In the genomic region with DNA sequence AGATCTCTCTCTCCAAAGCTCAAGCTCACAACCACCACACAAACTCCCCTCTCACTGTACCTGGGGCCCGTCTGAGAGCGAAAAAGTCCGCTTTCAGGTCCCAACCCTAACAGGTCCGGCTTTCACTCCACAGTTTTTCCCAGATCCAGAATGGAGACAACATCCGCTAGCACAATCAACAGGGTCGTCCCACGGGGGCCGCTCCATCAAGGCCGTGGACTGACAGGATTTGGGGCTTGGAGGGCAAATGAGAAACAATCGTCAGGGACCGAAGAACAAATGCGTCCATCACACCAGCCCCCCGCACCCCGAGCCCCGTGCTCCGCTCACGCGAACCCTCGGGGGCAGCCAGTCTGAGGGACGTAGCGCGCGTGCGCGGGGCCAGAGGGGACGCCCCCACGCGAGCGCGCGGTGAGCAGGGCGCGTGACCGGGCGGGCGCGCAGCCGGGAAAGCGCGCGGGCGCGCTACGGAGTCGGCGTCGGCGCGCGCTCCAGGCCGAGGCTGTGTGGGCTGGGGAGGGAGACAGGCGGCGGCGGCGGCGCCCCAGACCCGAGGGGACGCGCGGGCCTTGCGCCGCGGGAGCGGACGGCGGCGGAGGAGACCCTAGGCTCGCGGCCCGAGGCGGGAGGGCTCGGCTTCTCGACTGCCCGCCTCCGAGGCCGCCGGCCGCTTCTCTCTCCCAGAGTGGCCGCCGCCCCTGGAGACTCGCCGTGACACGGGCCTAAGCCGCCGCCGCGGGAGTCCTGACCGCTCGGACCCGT, we compare ENCODE assay signal across 8 cellular contexts. TPM values are rescaled to one million over a fixed set of nuclear protein-coding genes. Genes with fewer than 3 reads are reported as not detected.
DNase-seq lines count a peak whose midpoint lies in the region; ATAC-seq, FAIRE-seq and TF ChIP-seq lines count a peak whose summit lies in the region.

A gene (plus strand): TSS at position 470 of the 762 bp plus-strand sequence. CDS start 606 bp downstream, outside the sequence.

- peaks cover 54% of the 10 kb centered on the region for H3K79me2 ChIP-seq in keratinocyte (ENCODE audit: control insufficient read depth, insufficient read depth, low read length)

- TF ChIP-seq CTCF in A673 (conservative IDR thresholded peaks at IDR 0.05; ENCODE audit: low read depth, low read length) (no peak), keratinocyte (optimal IDR thresholded peaks at IDR 0.05 in 1 of 3, IDR thresholded peaks at IDR 0.05 in 1 of 3, conservative IDR thresholded peaks at IDR 0.05 in 1 of 3; ENCODE audit: extremely low read depth in 1 of 3, insufficient read depth in 2 of 3, low read length in 3 of 3) (no peak)

- peaks cover 2% of the 10 kb centered on the region for H3K9me1 ChIP-seq in keratinocyte (ENCODE audit: control insufficient read depth, extremely low read depth, insufficient read depth, low read length)

- peak within 1 kb of the TSS; percentile 98 for H2AFZ ChIP-seq in keratinocyte (ENCODE audit: control insufficient read depth, low read length)

- ATAC-seq in GM18520 (IDR thresholded peaks at IDR 0.05; ENCODE audit: unreplicated experiment) = peak; percentile 78
- ATAC-seq in HG03060 (IDR thresholded peaks at IDR 0.05; ENCODE audit: low read depth, unreplicated experiment) = peak; percentile 44
- ATAC-seq in activated CD4-positive, CD25-positive, alpha-beta regulatory T cell treated with anti-CD3 and anti-CD28 coated beads, Interleukin-2, amount 50 U/mL, for 24 hours = peak; percentile 87 to 90
- ATAC-seq in central memory CD8-positive, alpha-beta T cell (replicated peaks; ENCODE audit: extremely low read depth, poor library complexity, severe bottlenecking) = peak; percentile 87

- peaks cover 38% of the 10 kb centered on the region for H3K4me1 Mint-ChIP-seq in central memory CD8-positive, alpha-beta T cell

- H3K36me3 ChIP-seq in A673 (ENCODE audit: insufficient read depth, low read length, poor library complexity, severe bottlenecking) = no peaks in the 10 kb centered on the region
- no peaks in the 10 kb centered on the region for H3K36me3 ChIP-seq in keratinocyte (ENCODE audit: control insufficient read depth in 2 of 2, extremely low read depth in 1 of 2, insufficient read depth in 2 of 2, low read length in 2 of 2)

- intact Hi-C loops in A673 (cut with micrococcal nuclease; ENCODE audit: unreplicated experiment) = no loop called here

- FAIRE-seq in keratinocyte (lab: Jason Lieb, UNC) = no peak

- peak within 1 kb of the TSS; percentile 91 for H3K4me2 ChIP-seq in keratinocyte (ENCODE audit: control insufficient read depth, extremely low read depth, insufficient read depth, low read depth, low read length)

- DNase-seq in A673 (ENCODE audit: low spot score) (peak; percentile 91), NCI-H226 (peak; percentile 81), keratinocyte (ENCODE audit: low read depth, low spot score) (no peak)
- DNase-seq in central memory CD8-positive, alpha-beta T cell (ENCODE audit: low spot score in 2 of 2) = peak; percentile 73 to 75
- DNase-seq in stimulated activated CD4-positive, alpha-beta T cell treated with anti-CD3 and anti-CD28 coated beads, Interleukin-12 subunit alpha, Interleukin-12 subunit beta, amount 100 ng/mL, for 48 hours (ENCODE audit: low read depth in 2 of 3, low spot score in 1 of 3) = peak; percentile 45 to 77 (median 53)

- H3K9me3 ChIP-seq in A673 (ENCODE audit: low read depth, low read length, poor library complexity, severe bottlenecking) (no peaks in the 10 kb centered on the region), keratinocyte (ENCODE audit: control insufficient read depth, low read depth, low read length) (no peaks in the 10 kb centered on the region)

- H3K4me1 ChIP-seq in A673 (ENCODE audit: insufficient read depth, low read length, poor library complexity, severe bottlenecking) = peaks cover 6% of the 10 kb centered on the region
- H3K4me1 ChIP-seq in keratinocyte (ENCODE audit: control insufficient read depth, extremely low read depth, insufficient read depth, low read length) = peaks cover 7% of the 10 kb centered on the region

- peak within 1 kb of the TSS; percentile 72 for H3K4me3 ChIP-seq in A673 (ENCODE audit: low read depth, low read length, poor library complexity, severe bottlenecking)
- H3K4me3 ChIP-seq in keratinocyte (ENCODE audit: control insufficient read depth in 2 of 3, extremely low read depth in 1 of 3, insufficient read depth in 2 of 3, low read depth in 1 of 3, low read length in 3 of 3) = peak within 1 kb of the TSS; percentile 85 to 97 (median 92)

- H3K27me3 ChIP-seq in A673 (replicated peaks; ENCODE audit: insufficient read depth, low read depth, low read length, poor library complexity) = no peaks in the 10 kb centered on the region
- no peaks in the 10 kb centered on the region for H3K27me3 ChIP-seq in keratinocyte (ENCODE audit: control insufficient read depth, extremely low read depth, insufficient read depth, low read length)

- POLR2A ChIA-PET in A673 (lab: Charles Lee; ENCODE audit: low non-redundant PET) = no interaction called here

- H4K20me1 ChIP-seq in keratinocyte (ENCODE audit: control insufficient read depth, extremely low read depth, insufficient read depth, low read length) = peaks cover 5% of the 10 kb centered on the region

- CTCF ChIA-PET in A673 (lab: Charles Lee) = no interaction called here

- H3K4me3 Mint-ChIP-seq in central memory CD8-positive, alpha-beta T cell = peak within 1 kb of the TSS; percentile 94

- peak within 1 kb of the TSS; percentile 94 for H3K27ac Mint-ChIP-seq in central memory CD8-positive, alpha-beta T cell (ENCODE audit: low read depth)

- no peaks in the 10 kb centered on the region for H3K9me3 Mint-ChIP-seq in central memory CD8-positive, alpha-beta T cell

- BruUV-seq in A673 (replicated peaks; lab: Mats Ljungman, UMichigan) = no TSS peak

- H3K27ac ChIP-seq in A673 (ENCODE audit: low read depth, low read length, poor library complexity, severe bottlenecking) (peak within 1 kb of the TSS; percentile 86), keratinocyte (ENCODE audit: control insufficient read depth, insufficient read depth, low read length) (peak within 1 kb of the TSS; percentile 94)

- H3K9ac ChIP-seq in keratinocyte (ENCODE audit: control insufficient read depth, extremely low read depth, insufficient read depth, low read length) = peak within 1 kb of the TSS; percentile 87

- H3K36me3 Mint-ChIP-seq in central memory CD8-positive, alpha-beta T cell (ENCODE audit: insufficient read depth) = peaks cover 10% of the 10 kb centered on the region

- H3K27me3 Mint-ChIP-seq in central memory CD8-positive, alpha-beta T cell = no peaks in the 10 kb centered on the region

- dilution Hi-C loops in keratinocyte (cut with MboI; ENCODE audit: extremely low pct_ligation_motif_present, low sequenced_read_pairs) = no loop called here

RNA-seq across cellular contexts. Expression of the gene that starts here (rescaled TPM):
- 39.1 and 41.0 TPM in 2 replicates for total RNA-seq in A673 (2021)
- 21.3 to 36.7 TPM (median 21.7 TPM) in 3 replicates for polyA plus RNA-seq in keratinocyte
- 178 TPM for polyA plus RNA-seq in keratinocyte (2011; ENCODE audit: low read depth)
- 15.1 and 26.3 TPM in 2 replicates for polyA plus RNA-seq in keratinocyte (2011; cell fraction: cytosol; rRNA removed)
- polyA plus RNA-seq in keratinocyte (2011; cell fraction: nucleus; rRNA removed) = 30.1 and 47.4 TPM in 2 replicates
- polyA plus RNA-seq in keratinocyte (2012; ENCODE audit: low replicate concordance) = 43.0 and 47.2 TPM in 2 replicates
- 7.7 to 42.1 TPM (median 14.2 TPM) in 3 replicates for polyA minus RNA-seq in keratinocyte
- polyA minus RNA-seq in keratinocyte (2011; cell fraction: cytosol; rRNA and poly(A)+ RNA removed) = 23.4 TPM
- polyA minus RNA-seq in keratinocyte (2011; cell fraction: nucleus; rRNA and poly(A)+ RNA removed) = 27.4 and 57.8 TPM in 2 replicates
